In genomic region chr21:46356005-46356338, GRCh38 we compare ENCODE assay signal across 22 cellular contexts.
"Had no signal": no experiment of that assay in that cellular context is flagged by ENCODE, and none has a peak within 500 bp of the region (broad histone marks: within the 10 kb centered on the region; RNA-seq: fewer than 3 reads in every experiment).

No MANE protein-coding gene starts in this region.

- H3K27me3 ChIP-seq: gastroesophageal sphincter, heart left ventricle, hepatocyte, neutrophil, pancreas, right lobe of liver, stomach, thyroid gland, vagina had no signal

- H3K4me3 ChIP-seq: gastroesophageal sphincter, heart left ventricle, hepatocyte, lung, mucosa of descending colon, pancreas, right lobe of liver, stomach, thyroid gland, vagina had no signal

- H3K79me2 ChIP-seq: hepatocyte had no signal

- H3K27ac ChIP-seq: gastroesophageal sphincter, heart left ventricle, hepatocyte, neutrophil, pancreas, right lobe of liver, stomach, thyroid gland, vagina had no signal

- DNase-seq: cortex of kidney; effector memory CD8-positive, alpha-beta T cell; erythroblast; foreskin fibroblast; heart left ventricle; kidney; mesenchymal stem cell; mucosa of descending colon; naive B cell; right lobe of liver; stimulated activated CD4-positive, alpha-beta T cell treated with anti-CD3 and anti-CD28 coated beads, Interleukin-2, amount 100 ng/mL, for 24 hours; stimulated activated naive CD4-positive, alpha-beta T cell treated with Interleukin-2 at 50 U/mL for 16 hours; stomach; thyroid gland; trophoblast cell had no signal

- H3K4me2 ChIP-seq: hepatocyte had no signal

- H3K9me3 ChIP-seq: gastroesophageal sphincter, heart left ventricle, mucosa of descending colon, neutrophil, pancreas, right lobe of liver, stomach, thyroid gland, vagina had no signal

- H3K4me1 ChIP-seq: gastroesophageal sphincter, heart left ventricle, pancreas, right lobe of liver, stomach, thyroid gland, vagina had no signal

- H2AFZ ChIP-seq: hepatocyte had no signal

- ATAC-seq: gastroesophageal sphincter, left lobe of liver, mucosa of descending colon, pancreas had no signal
